ENCODE assay signal across 1 cellular context in the genomic region with DNA sequence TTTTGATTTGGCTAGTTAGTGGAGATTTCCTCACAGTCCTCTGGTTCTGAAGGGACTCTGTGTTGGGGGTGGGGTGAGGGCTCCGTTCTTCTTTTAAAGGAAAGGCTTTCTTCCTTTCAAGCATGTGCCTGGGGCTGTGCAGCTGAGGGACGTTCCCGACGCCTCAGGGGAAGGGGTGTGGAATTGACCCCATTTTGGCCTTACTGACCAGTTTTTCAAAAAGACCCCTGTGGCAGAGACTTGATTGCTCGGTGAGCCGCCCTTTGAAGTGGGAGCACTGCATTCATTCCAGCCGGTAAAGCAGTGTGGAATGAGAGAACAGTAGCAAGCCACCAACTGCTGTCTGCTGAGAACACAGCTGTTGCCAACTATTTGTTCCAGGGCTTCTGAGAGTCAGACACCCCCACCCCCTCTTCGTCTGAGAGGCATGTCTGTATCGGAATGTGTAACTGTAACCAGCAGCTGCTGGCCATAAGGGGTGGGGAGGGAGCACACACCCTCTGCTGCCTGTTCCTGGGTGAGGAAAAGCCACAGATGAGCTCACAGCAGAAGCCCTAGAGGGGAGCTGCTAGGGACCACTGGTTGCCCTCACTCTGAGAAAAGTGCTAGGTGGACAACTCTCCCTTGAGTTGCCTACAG.
TF ChIP-seq lines count a peak whose summit lies in the region.

No MANE protein-coding gene starts in this region.

TF ChIP-seq in HEK293, 187 proteins besides CTCF, POLR2A, EP300 and RAD21 (continued from another document):
- TF ChIP-seq, protein P1, sequence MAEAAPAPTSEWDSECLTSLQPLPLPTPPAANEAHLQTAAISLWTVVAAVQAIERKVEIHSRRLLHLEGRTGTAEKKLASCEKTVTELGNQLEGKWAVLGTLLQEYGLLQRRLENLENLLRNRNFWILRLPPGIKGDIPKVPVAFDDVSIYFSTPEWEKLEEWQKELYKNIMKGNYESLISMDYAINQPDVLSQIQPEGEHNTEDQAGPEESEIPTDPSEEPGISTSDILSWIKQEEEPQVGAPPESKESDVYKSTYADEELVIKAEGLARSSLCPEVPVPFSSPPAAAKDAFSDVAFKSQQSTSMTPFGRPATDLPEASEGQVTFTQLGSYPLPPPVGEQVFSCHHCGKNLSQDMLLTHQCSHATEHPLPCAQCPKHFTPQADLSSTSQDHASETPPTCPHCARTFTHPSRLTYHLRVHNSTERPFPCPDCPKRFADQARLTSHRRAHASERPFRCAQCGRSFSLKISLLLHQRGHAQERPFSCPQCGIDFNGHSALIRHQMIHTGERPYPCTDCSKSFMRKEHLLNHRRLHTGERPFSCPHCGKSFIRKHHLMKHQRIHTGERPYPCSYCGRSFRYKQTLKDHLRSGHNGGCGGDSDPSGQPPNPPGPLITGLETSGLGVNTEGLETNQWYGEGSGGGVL (tag by site-specific recombination; IDR thresholded peaks at IDR 0.05): 0 out of 2 replicates have a peak, but pooled peaks have one; percentile 61
TF ChIP-seq in HEK293: peak in this region for 11.
